In the genomic region with DNA sequence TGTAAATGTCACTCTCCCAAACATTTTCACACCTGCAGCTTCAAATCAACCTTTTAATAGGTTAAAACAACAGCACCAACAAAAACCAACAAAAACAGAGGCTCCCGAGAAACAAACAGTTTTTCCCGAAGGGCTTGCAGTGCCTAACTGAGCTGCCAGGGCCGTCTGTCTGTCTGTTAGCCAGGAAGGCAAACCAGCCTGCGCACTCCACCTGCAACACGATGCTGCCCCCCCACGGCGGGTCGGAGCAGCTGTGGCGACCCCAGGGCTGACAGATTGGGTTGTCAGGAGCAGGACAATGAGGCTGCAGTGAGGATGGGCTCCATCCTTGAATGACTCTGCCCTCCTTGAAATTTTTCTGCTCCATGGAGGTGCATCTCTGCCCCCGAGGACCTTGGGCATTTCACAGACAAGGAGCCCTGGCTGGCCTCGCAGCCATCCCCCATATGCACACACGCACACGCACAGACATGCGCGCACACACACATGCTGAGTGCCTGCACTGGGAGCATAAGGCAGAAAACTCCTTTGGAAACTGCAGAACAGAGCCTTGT, we compare ENCODE assay signal across 8 cellular contexts. TPM values are rescaled to one million over a fixed set of nuclear protein-coding genes. Genes with fewer than 3 reads are reported as not detected.
DNase-seq lines count a peak whose midpoint lies in the region; ATAC-seq and TF ChIP-seq lines count a peak whose summit lies in the region.

No MANE protein-coding gene starts in this region.

- TF ChIP-seq EP300 in esophagus muscularis mucosa (IDR thresholded peaks at IDR 0.05), result no peak

- H3K9ac ChIP-seq in NT2/D1 (ENCODE audit: insufficient read length, low read depth), result no peak overlapping the region

- intact Hi-C loops in esophagus muscularis mucosa (cut with DNase I) (no loop called here), psoas muscle (cut with DNase I) (loop anchor here in 1 of 2 donors (2.0 to 10.0 kb wide), 2 partner anchors 192 to 466 kb away; no protein-coding TSS in a partner anchor)

- ATAC-seq in psoas muscle (peak; percentile 36 to 76 (median 70)), HG02973 (IDR thresholded peaks at IDR 0.05; ENCODE audit: unreplicated experiment) (no peak)

- no peak for TF ChIP-seq POLR2A in esophagus muscularis mucosa (IDR thresholded peaks at IDR 0.05; ENCODE audit: low read depth)

- WGBS in esophagus muscularis mucosa, result 69% methylated on average over 3 of the region's 15 CpGs
- WGBS in psoas muscle, 3 donors, result 48 to 57% (median 50%) methylated on average over 15 of the region's 15 CpGs

- H3K9me3 ChIP-seq in NT2/D1 (ENCODE audit: insufficient read depth, low read length) (peaks cover 12% of the 10 kb centered on the region; the same call in 1 of the 2 replicates), esophagus muscularis mucosa (peaks cover 0 to 5% (median 0%) of the 10 kb centered on the region in 4 donors), psoas muscle (no peaks in the 10 kb centered on the region)

- H3K36me3 ChIP-seq in NT2/D1 (ENCODE audit: insufficient read depth, insufficient read length, low read length) (no peaks in the 10 kb centered on the region), esophagus muscularis mucosa (no peaks in the 10 kb centered on the region), psoas muscle (ENCODE audit: insufficient read depth in 1 of 2, low read depth in 1 of 2) (no peaks in the 10 kb centered on the region)

- H3K4me3 ChIP-seq in NT2/D1 (ENCODE audit: insufficient read length, low read depth), result peak overlapping the region; percentile 34
- H3K4me3 ChIP-seq in esophagus muscularis mucosa, result no peak overlapping the region
- no peak overlapping the region for H3K4me3 ChIP-seq in psoas muscle

- H3K27me3 ChIP-seq in NT2/D1 (ENCODE audit: insufficient read depth, insufficient read length) (peaks cover 9% of the 10 kb centered on the region), esophagus muscularis mucosa (peaks cover 0 to 81% (median 0%) of the 10 kb centered on the region in 4 donors), psoas muscle (ENCODE audit: insufficient read depth in 3 of 3, low read length in 2 of 3) (peaks cover 0 to 59% (median 13%) of the 10 kb centered on the region in 3 donors)

- H3K4me1 ChIP-seq in NT2/D1 (ENCODE audit: insufficient read depth, insufficient read length) (peaks cover 10% of the 10 kb centered on the region), esophagus muscularis mucosa (peaks cover 3 to 39% (median 28%) of the 10 kb centered on the region in 4 donors), psoas muscle (peaks cover 5% of the 10 kb centered on the region)

- H3K27ac ChIP-seq in 22Rv1, result no peak overlapping the region
- H3K27ac ChIP-seq in esophagus muscularis mucosa (replicated peaks in 1 of 4), result no peak overlapping the region
- no peak overlapping the region for H3K27ac ChIP-seq in psoas muscle

- TF ChIP-seq CTCF in 22Rv1 (IDR thresholded peaks at IDR 0.05) (peak; percentile 59), GM12874 (IDR thresholded peaks at IDR 0.05; ENCODE audit: insufficient read depth, low read depth, low read length) (peak; percentile 30; the same call in 1 of the 2 replicates), esophagus muscularis mucosa (IDR thresholded peaks at IDR 0.05) (no peak), psoas muscle (IDR thresholded peaks at IDR 0.05) (peak; percentile 51)

- peak; percentile 44 for DNase-seq in NT2/D1 (ENCODE audit: low read depth, low spot score)
- DNase-seq in esophagus muscularis mucosa (ENCODE audit: extremely low spot score), result peak; percentile 79
- DNase-seq in psoas muscle, result peak in 1 of 2 donors; percentile 52
- DNase-seq in NCI-H226, result no peak
- no peak for DNase-seq in hippocampal formation (lab: John Stamatoyannopoulos, UW)

RNA-seq across cellular contexts. Expression of a gene that starts 2.6 kb away (rescaled TPM):
- not detected for total RNA-seq in esophagus muscularis mucosa
- not detected for total RNA-seq in psoas muscle
- polyA plus RNA-seq in psoas muscle, result under 1 TPM in 1 of 3 donors, not detected in 2; 0.01 TPM

Comparison
In these comparisons a context has a peak if more than half of its experiments do, and no peak if none do; other contexts are left out.
1. CTCF ChIP-seq: peak in 22Rv1 (single experiment), GM12874 (single experiment) and psoas muscle (single experiment); none in esophagus muscularis mucosa (0 of 3).
2. DNase-seq: peak in NT2/D1 (single experiment) and esophagus muscularis mucosa (single experiment); none in NCI-H226 (single experiment) and hippocampal formation (0 of 2).